ENCODE assay signal across 8 cellular contexts in genomic region chr12:75784591-75784990, GRCh38.
A peak's percentile ranks its signal among the peaks of the same experiment; 100 is the strongest.
DNase-seq lines count a peak whose midpoint lies in the region; ATAC-seq and TF ChIP-seq lines count a peak whose summit lies in the region.

No MANE protein-coding gene starts in this region.

- intact Hi-C loops in A673 (cut with micrococcal nuclease; ENCODE audit: unreplicated experiment), result no loop called here
- intact Hi-C loops in left ventricle myocardium inferior (cut with micrococcal nuclease), result no loop called here
- intact Hi-C loops in posterior vena cava (cut with DNase I), result no loop called here

- no TSS peak for BruUV-seq in A673 (replicated peaks; lab: Mats Ljungman, UMichigan)

- TF ChIP-seq CTCF in A673 (conservative IDR thresholded peaks at IDR 0.05; ENCODE audit: low read depth, low read length) (no peak), left ventricle myocardium inferior (IDR thresholded peaks at IDR 0.05; ENCODE audit: borderline replicate concordance) (no peak), GM13976 (IDR thresholded peaks at IDR 0.05; ENCODE audit: borderline replicate concordance, control extremely low read depth, extremely low read depth, insufficient read depth, missing control alignments) (no peak)

- no peaks in the 10 kb centered on the region for H3K27me3 ChIP-seq in A673 (replicated peaks; ENCODE audit: insufficient read depth, low read depth, low read length, poor library complexity)
- H3K27me3 ChIP-seq in left ventricle myocardium inferior (ENCODE audit: low read depth), result no peaks in the 10 kb centered on the region

- H3K27ac ChIP-seq in A673 (ENCODE audit: low read depth, low read length, poor library complexity, severe bottlenecking) (no peak overlapping the region), left ventricle myocardium inferior (replicated peaks) (no peak overlapping the region)

- ATAC-seq in HG02973 (IDR thresholded peaks at IDR 0.05; ENCODE audit: unreplicated experiment), result no peak

- H3K9me3 ChIP-seq in A673 (ENCODE audit: low read depth, low read length, poor library complexity, severe bottlenecking) (no peaks in the 10 kb centered on the region), left ventricle myocardium inferior (replicated peaks) (no peaks in the 10 kb centered on the region)

- DNase-seq in A673 (ENCODE audit: low spot score) (peak; percentile 67), SHP77 treated with DMSO at 0.1 percent for 48 hours (lab: John Stamatoyannopoulos, UW) (peak; percentile 98), left ventricle myocardium inferior (peak; percentile 30), GM13976 (ENCODE audit: low spot score) (no peak), posterior vena cava (ENCODE audit: low spot score) (no peak)
- peak; percentile 77 for DNase-seq in Jurkat, Clone E6-1 (ENCODE audit: low read depth, low spot score)
- no peak for DNase-seq in effector CD8-positive, alpha-beta T cell (lab: John Stamatoyannopoulos, UW)

- H3K36me3 ChIP-seq in A673 (ENCODE audit: insufficient read depth, low read length, poor library complexity, severe bottlenecking) (no peaks in the 10 kb centered on the region), left ventricle myocardium inferior (no peaks in the 10 kb centered on the region)

- POLR2A ChIA-PET in A673 (lab: Charles Lee; ENCODE audit: low non-redundant PET), result no interaction called here

- H3K4me3 ChIP-seq in A673 (ENCODE audit: low read depth, low read length, poor library complexity, severe bottlenecking), result no peak overlapping the region
- no peak overlapping the region for H3K4me3 ChIP-seq in Jurkat, Clone E6-1 (ENCODE audit: low read length)
- no peak overlapping the region for H3K4me3 ChIP-seq in left ventricle myocardium inferior

- peaks cover 12% of the 10 kb centered on the region for H3K4me1 ChIP-seq in A673 (ENCODE audit: insufficient read depth, low read length, poor library complexity, severe bottlenecking)
- peaks cover 34% of the 10 kb centered on the region for H3K4me1 ChIP-seq in left ventricle myocardium inferior

- in situ Hi-C loops in GM13976 (cut with MboI; ENCODE audit: low sequenced_read_pairs, unreplicated experiment), result no loop called here

- CTCF ChIA-PET in A673 (lab: Charles Lee), result no interaction called here

Comparison
In these comparisons a context has a peak if more than half of its experiments do, and no peak if none do; other contexts are left out.
1. DNase-seq: peak in A673 (single experiment), Jurkat, Clone E6-1 (single experiment), SHP77 treated with DMSO at 0.1 percent for 48 hours (single experiment) and left ventricle myocardium inferior (single experiment); none in effector CD8-positive, alpha-beta T cell (single experiment), GM13976 (single experiment) and posterior vena cava (single experiment).